ENCODE assay signal across 23 cellular contexts in genomic region chr2:238988752-238989151, GRCh38.
DNase-seq lines count a peak whose midpoint lies in the region; ATAC-seq, FAIRE-seq and TF ChIP-seq lines count a peak whose summit lies in the region.
"Had no signal": no experiment of that assay in that cellular context is flagged by ENCODE, and none has a peak within 500 bp of the region (broad histone marks: within the 10 kb centered on the region; RNA-seq: fewer than 3 reads in every experiment).

No MANE protein-coding gene starts in this region.

- no peak overlapping the region for H3K4me3 Mint-ChIP-seq in stimulated activated naive CD8-positive, alpha-beta T cell treated with anti-CD3 and anti-CD28 coated beads, Interleukin-15, amount 100 ng/mL, for 72 hours
- H3K4me3 Mint-ChIP-seq in astrocyte (ENCODE audit: unreplicated experiment) (no peak overlapping the region), osteocyte (ENCODE audit: unreplicated experiment) (no peak overlapping the region), chondrocyte (ENCODE audit: unreplicated experiment) (no peak overlapping the region)

- H3K4me1 ChIP-seq in astrocyte (ENCODE audit: insufficient read depth, low read length): no peaks in the 10 kb centered on the region
- H3K4me1 ChIP-seq: SJCRH30 had no signal

- no peaks in the 10 kb centered on the region for H4K20me1 ChIP-seq in astrocyte (ENCODE audit: insufficient read depth, low read length)

- H3K27me3 ChIP-seq in astrocyte (ENCODE audit: insufficient read depth, low read length): peaks cover 4% of the 10 kb centered on the region

- H3K36me3 ChIP-seq in astrocyte (ENCODE audit: insufficient read depth, low read length): no peaks in the 10 kb centered on the region
- H3K36me3 ChIP-seq: SJCRH30 had no signal

- H3K79me2 ChIP-seq in astrocyte (ENCODE audit: insufficient read depth, low read length): no peaks in the 10 kb centered on the region

- no peak overlapping the region for H3K27ac Mint-ChIP-seq in stimulated activated naive CD8-positive, alpha-beta T cell treated with anti-CD3 and anti-CD28 coated beads, Interleukin-15, amount 100 ng/mL, for 72 hours
- H3K27ac Mint-ChIP-seq in astrocyte (ENCODE audit: unreplicated experiment): peak overlapping the region; percentile 7
- no peak overlapping the region for H3K27ac Mint-ChIP-seq in osteocyte (ENCODE audit: unreplicated experiment)
- H3K27ac Mint-ChIP-seq in chondrocyte (ENCODE audit: unreplicated experiment): no peak overlapping the region

- TF ChIP-seq CTCF in astrocyte (IDR thresholded peaks at IDR 0.05; ENCODE audit: insufficient read depth, low read depth, low read length) (no peak), osteocyte (IDR thresholded peaks at IDR 0.05) (no peak), chondrocyte (IDR thresholded peaks at IDR 0.05) (no peak)

- no peak overlapping the region for H3K9ac ChIP-seq in astrocyte (ENCODE audit: low read length)

- peaks cover 2% of the 10 kb centered on the region for H3K9me3 ChIP-seq in astrocyte (ENCODE audit: insufficient read depth, low read depth, low read length)
- H3K9me3 ChIP-seq: SJCRH30 had no signal

- no peak for DNase-seq in stimulated activated naive CD8-positive, alpha-beta T cell treated with anti-CD3 and anti-CD28 coated beads, Interleukin-15, amount 100 ng/mL, for 72 hours
- DNase-seq in stimulated activated naive CD8-positive, alpha-beta T cell treated with anti-CD3 and anti-CD28 coated beads, Interleukin-15, Interleukin-2, amounts not matched to agents 100 U/mL and 50 U/mL, for 24 hours: no peak
- DNase-seq in astrocyte (ENCODE audit: low read depth): no peak
- DNase-seq in osteocyte (ENCODE audit: extremely low spot score, unreplicated experiment): peak; percentile 76
- DNase-seq in chondrocyte (ENCODE audit: low spot score): no peak
- no peak for DNase-seq in pons (ENCODE audit: low spot score)
- DNase-seq: C1 segment of cervical spinal cord; CD4-positive, alpha-beta memory T cell; COR-L47; DMS79 treated with DMSO at 0.1 percent for 48 hours; Karpas-422; NCI-H1092; NCI-H1417 treated with DMSO at 0.1 percent for 48 hours; NCI-H187 treated with DMSO at 0.1 percent for 48 hours; NCI-H446; NCI-H526 treated with DMSO at 0.1 percent for 48 hours; PC-9; SJCRH30 had no signal

- peak; percentile 18 for ATAC-seq in stimulated activated naive CD8-positive, alpha-beta T cell treated with anti-CD3 and anti-CD28 coated beads, Interleukin-15, amount 100 ng/mL, for 72 hours
- ATAC-seq in stimulated activated naive CD8-positive, alpha-beta T cell treated with anti-CD3 and anti-CD28 coated beads, Interleukin-15, Interleukin-2, amounts not matched to agents 100 U/mL and 50 U/mL, for 24 hours: no peak
- no peak for ATAC-seq in HG02678 (IDR thresholded peaks at IDR 0.05; ENCODE audit: unreplicated experiment)
- ATAC-seq: HepG2, Right ventricle myocardium inferior had no signal

- H3K4me1 Mint-ChIP-seq in stimulated activated naive CD8-positive, alpha-beta T cell treated with anti-CD3 and anti-CD28 coated beads, Interleukin-15, amount 100 ng/mL, for 72 hours: no peaks in the 10 kb centered on the region
- H3K4me1 Mint-ChIP-seq in astrocyte (ENCODE audit: low read depth, unreplicated experiment) (no peaks in the 10 kb centered on the region), osteocyte (ENCODE audit: unreplicated experiment) (peaks cover 3% of the 10 kb centered on the region), chondrocyte (ENCODE audit: low read depth) (peaks cover 9% of the 10 kb centered on the region)
- H3K4me1 Mint-ChIP-seq: CD4-positive, alpha-beta memory T cell had no signal

- H3K9me3 Mint-ChIP-seq in stimulated activated naive CD8-positive, alpha-beta T cell treated with anti-CD3 and anti-CD28 coated beads, Interleukin-15, amount 100 ng/mL, for 72 hours: no peaks in the 10 kb centered on the region
- peaks cover 2% of the 10 kb centered on the region for H3K9me3 Mint-ChIP-seq in astrocyte (ENCODE audit: unreplicated experiment)
- H3K9me3 Mint-ChIP-seq in osteocyte (ENCODE audit: unreplicated experiment): no peaks in the 10 kb centered on the region
- H3K9me3 Mint-ChIP-seq in chondrocyte (ENCODE audit: low read depth): no peaks in the 10 kb centered on the region

- no peak overlapping the region for H3K4me2 ChIP-seq in astrocyte (ENCODE audit: low read length)
- H3K4me2 ChIP-seq: PC-9 had no signal

- H3K36me3 Mint-ChIP-seq in astrocyte (ENCODE audit: low read depth, unreplicated experiment) (no peaks in the 10 kb centered on the region), osteocyte (ENCODE audit: unreplicated experiment) (no peaks in the 10 kb centered on the region), chondrocyte (ENCODE audit: low read depth) (no peaks in the 10 kb centered on the region)
- H3K36me3 Mint-ChIP-seq: CD4-positive, alpha-beta memory T cell had no signal

- H2AFZ ChIP-seq in astrocyte (ENCODE audit: low read depth, low read length): no peak overlapping the region
- H2AFZ ChIP-seq: PC-9 had no signal

- peaks cover 8% of the 10 kb centered on the region for H3K27me3 Mint-ChIP-seq in stimulated activated naive CD8-positive, alpha-beta T cell treated with anti-CD3 and anti-CD28 coated beads, Interleukin-15, amount 100 ng/mL, for 72 hours
- peaks cover 13% of the 10 kb centered on the region for H3K27me3 Mint-ChIP-seq in astrocyte (ENCODE audit: low read depth, unreplicated experiment)
- peaks cover 5% of the 10 kb centered on the region for H3K27me3 Mint-ChIP-seq in osteocyte (ENCODE audit: unreplicated experiment)
- peaks cover 8% of the 10 kb centered on the region for H3K27me3 Mint-ChIP-seq in chondrocyte (ENCODE audit: low read depth)

- no peak overlapping the region for H3K27ac ChIP-seq in astrocyte (ENCODE audit: low read depth, low read length)
- H3K27ac ChIP-seq: PC-9, SJCRH30 had no signal

- no peak overlapping the region for H3K4me3 ChIP-seq in astrocyte (ENCODE audit: insufficient read depth, low read depth, low read length)
- H3K4me3 ChIP-seq: PC-9, SJCRH30 had no signal

- no peak for FAIRE-seq in astrocyte (lab: Jason Lieb, UNC)
- FAIRE-seq: GM12892, H54, HepG2 had no signal
